ENCODE assay signal across 13 cellular contexts in genomic region chr1:227736814-227737432, GRCh38. TPM values are rescaled to one million over a fixed set of nuclear protein-coding genes. Genes with fewer than 3 reads are reported as not detected.
DNase-seq lines count a peak whose midpoint lies in the region; ATAC-seq, FAIRE-seq and TF ChIP-seq lines count a peak whose summit lies in the region.
"Had no signal": no experiment of that assay in that cellular context is flagged by ENCODE, and none has a peak within 500 bp of the region (broad histone marks: within the 10 kb centered on the region; RNA-seq: fewer than 3 reads in every experiment).

No MANE protein-coding gene starts in this region.

- TF ChIP-seq EP300 in HepG2 (IDR thresholded peaks at IDR 0.05; ENCODE audit: low read depth in 2 of 2, low read length in 2 of 2), result no peak
- no peak for TF ChIP-seq EP300 in HepG2 (CRISPR knock-in tag; IDR thresholded peaks at IDR 0.05; ENCODE audit: borderline replicate concordance)

- no peak overlapping the region for H3K4me3 ChIP-seq in A673 (ENCODE audit: low read depth, low read length, poor library complexity, severe bottlenecking)
- no peak overlapping the region for H3K4me3 ChIP-seq in CD4-positive, alpha-beta memory T cell (ENCODE audit: low read length in 2 of 2)
- no peak overlapping the region for H3K4me3 ChIP-seq in HepG2 (replicated peaks in 1 of 3; ENCODE audit: insufficient read depth in 1 of 3, low read depth in 2 of 3, low read length in 3 of 3)
- no peak overlapping the region for H3K4me3 ChIP-seq in testis

- no peak for FAIRE-seq in HepG2 (lab: Jason Lieb, UNC)

- H3K9me3 ChIP-seq in A673 (ENCODE audit: low read depth, low read length, poor library complexity, severe bottlenecking) (no peaks in the 10 kb centered on the region), HepG2 (ENCODE audit: low read length) (no peaks in the 10 kb centered on the region), testis (no peaks in the 10 kb centered on the region)
- H3K9me3 ChIP-seq in CD4-positive, alpha-beta memory T cell (ENCODE audit: control insufficient read depth in 1 of 2, low read length in 2 of 2), result no peaks in the 10 kb centered on the region
- H3K9me3 ChIP-seq: neutrophil had no signal

- CTCF ChIA-PET in A673 (lab: Charles Lee) (interaction anchor here (0.6 kb wide), 1 partner anchor 25 kb away, joined by 9 read pairs; no protein-coding TSS in a partner anchor), T-cell (lab: Charles Lee) (no interaction called here), HepG2 (lab: Yijun Ruan, JAX; ENCODE audit: low intra/inter-chr PET ratio, low total read pairs) (no interaction called here)
- CTCF ChIA-PET in CD4-positive, alpha-beta memory T cell (lab: Charles Lee; ENCODE audit: partially characterized antibody), result interaction anchor here (0.6 to 1.0 kb wide), 2 partner anchors 29 to 148 kb away, joined by 3 to 5 read pairs; no protein-coding TSS in a partner anchor

- no peak for TF ChIP-seq CTCF in A673 (conservative IDR thresholded peaks at IDR 0.05; ENCODE audit: low read depth, low read length)
- no peak for TF ChIP-seq CTCF in HepG2 (CRISPR knock-in tag; IDR thresholded peaks at IDR 0.05)
- TF ChIP-seq CTCF in testis (IDR thresholded peaks at IDR 0.05), result no peak

- H3K4me1 ChIP-seq in A673 (ENCODE audit: insufficient read depth, low read length, poor library complexity, severe bottlenecking), result no peaks in the 10 kb centered on the region
- peaks cover 38% of the 10 kb centered on the region for H3K4me1 ChIP-seq in CD4-positive, alpha-beta memory T cell (ENCODE audit: insufficient read depth, low read length)
- H3K4me1 ChIP-seq in HepG2 (ENCODE audit: insufficient read depth, low read length), result peaks cover 24% of the 10 kb centered on the region
- peaks cover 20% of the 10 kb centered on the region for H3K4me1 ChIP-seq in testis

- H3K79me2 ChIP-seq in HepG2 (ENCODE audit: insufficient read depth, low read length), result peaks cover 48% of the 10 kb centered on the region

- WGBS in HepG2 (ENCODE audit: low lambda C conversion rate), result 88% methylated on average over 10 of the region's 11 CpGs
- WGBS in testis, 2 donors, result 70 to 74% methylated on average over 11 of the region's 11 CpGs

- H2AFZ ChIP-seq in HepG2 (ENCODE audit: low read length), result no peak overlapping the region

- H3K36me3 Mint-ChIP-seq in CD4-positive, alpha-beta memory T cell, result peaks cover 0 to 10% of the 10 kb centered on the region in 2 donors
- peaks cover 5% of the 10 kb centered on the region for H3K36me3 Mint-ChIP-seq in T-cell

- no peaks in the 10 kb centered on the region for H4K20me1 ChIP-seq in HepG2 (ENCODE audit: insufficient read depth, low read length)

- DNase-seq in A673 (ENCODE audit: low spot score) (no peak), T-cell (no peak), HepG2 (ENCODE audit: low spot score) (no peak), EL (no peak), testis (no peak), NCI-H1436 treated with DMSO at 0.1 percent for 48 hours (lab: John Stamatoyannopoulos, UW) (no peak)
- no peak for DNase-seq in CD4-positive, alpha-beta memory T cell
- DNase-seq: COR-L47, KG1, NCI-H2107, T-helper 9 cell had no signal

- peaks cover 12% of the 10 kb centered on the region for H3K36me3 ChIP-seq in A673 (ENCODE audit: insufficient read depth, low read length, poor library complexity, severe bottlenecking)
- peaks cover 5% of the 10 kb centered on the region for H3K36me3 ChIP-seq in CD4-positive, alpha-beta memory T cell (ENCODE audit: insufficient read depth, low read length)
- peaks cover 4 to 9% of the 10 kb centered on the region in 2 experiments; a peak in 1 of 5 replicates for H3K36me3 ChIP-seq in HepG2 (replicated peaks in 1 of 2; ENCODE audit: control insufficient read depth in 1 of 2, insufficient read depth in 2 of 2, low read length in 2 of 2)
- no peaks in the 10 kb centered on the region for H3K36me3 ChIP-seq in testis (ENCODE audit: low read depth, missing control alignments)

- no peak for TF ChIP-seq RAD21 in HepG2 (CRISPR knock-in tag; IDR thresholded peaks at IDR 0.05)

- POLR2A ChIA-PET in A673 (lab: Charles Lee; ENCODE audit: low non-redundant PET) (no interaction called here), T-cell (lab: Charles Lee) (no interaction called here), HepG2 (lab: Yijun Ruan, JAX) (no interaction called here)
- POLR2A ChIA-PET in CD4-positive, alpha-beta memory T cell (lab: Charles Lee; ENCODE audit: partially characterized antibody), result interaction anchor here (0.7 kb wide), 1 partner anchor 428 kb away, joined by 3 read pairs; the partner anchor contains the start of gene IBA57

- peak overlapping the region; percentile 93 for H3K4me2 ChIP-seq in HepG2 (ENCODE audit: low read depth, low read length)

- H3K27me3 Mint-ChIP-seq in CD4-positive, alpha-beta memory T cell, result peaks cover 0 to 1% of the 10 kb centered on the region in 2 donors
- no peaks in the 10 kb centered on the region for H3K27me3 Mint-ChIP-seq in T-cell

- TF ChIP-seq POLR2A in HepG2 (IDR thresholded peaks at IDR 0.05; ENCODE audit: insufficient read depth in 1 of 2, low read depth in 2 of 2, low read length in 2 of 2), result no peak
- TF ChIP-seq POLR2A in testis (IDR thresholded peaks at IDR 0.05), result no peak

- H3K9ac ChIP-seq in HepG2 (ENCODE audit: insufficient read depth, low read depth, low read length), result no peak overlapping the region

- no peak for ATAC-seq in T-cell (replicated peaks in 1 of 4)
- ATAC-seq in HepG2, result no peak
- ATAC-seq in GM18520 (IDR thresholded peaks at IDR 0.05; ENCODE audit: unreplicated experiment), result no peak

- H3K9me3 Mint-ChIP-seq in CD4-positive, alpha-beta memory T cell, result no peaks in the 10 kb centered on the region
- no peaks in the 10 kb centered on the region for H3K9me3 Mint-ChIP-seq in T-cell

- BruUV-seq in A673 (replicated peaks; lab: Mats Ljungman, UMichigan), result TSS peak; percentile 37
- no TSS peak for BruUV-seq in HepG2 (replicated peaks; lab: Mats Ljungman, UMichigan)

- in situ Hi-C loops in HepG2 (cut with HindIII; ENCODE audit: extremely low pct_ligation_motif_present, low pct_unique_long_range_greater_than_20kb), result no loop called here

- H3K27ac Mint-ChIP-seq in CD4-positive, alpha-beta memory T cell, result peak overlapping the region in 4 of 7 donors; percentile 10 to 88 (median 56)
- H3K27ac Mint-ChIP-seq in T-cell, result no peak overlapping the region

- H3K27ac ChIP-seq in A673 (ENCODE audit: low read depth, low read length, poor library complexity, severe bottlenecking), result no peak overlapping the region
- no peak overlapping the region for H3K27ac ChIP-seq in CD4-positive, alpha-beta memory T cell (ENCODE audit: low read depth, low read length)
- H3K27ac ChIP-seq in HepG2 (ENCODE audit: extremely low read length, insufficient read depth, low read length), result no peak overlapping the region
- no peak overlapping the region for H3K27ac ChIP-seq in testis
- H3K27ac ChIP-seq: neutrophil had no signal

- H3K4me1 Mint-ChIP-seq in CD4-positive, alpha-beta memory T cell, result peaks cover 35 to 75% (median 49%) of the 10 kb centered on the region in 4 donors
- H3K4me1 Mint-ChIP-seq in T-cell, result peaks cover 64 to 70% (median 66%) of the 10 kb centered on the region in 3 donors

- H3K27me3 ChIP-seq in A673 (replicated peaks; ENCODE audit: insufficient read depth, low read depth, low read length, poor library complexity) (no peaks in the 10 kb centered on the region), HepG2 (ENCODE audit: control insufficient read depth in 1 of 2, insufficient read depth in 2 of 2, low read length in 2 of 2) (no peaks in the 10 kb centered on the region; a peak in 1 of 5 replicates), testis (no peaks in the 10 kb centered on the region)
- no peaks in the 10 kb centered on the region for H3K27me3 ChIP-seq in CD4-positive, alpha-beta memory T cell (ENCODE audit: insufficient read depth, low read length)
- H3K27me3 ChIP-seq: neutrophil had no signal

- intact Hi-C loops in A673 (cut with micrococcal nuclease; ENCODE audit: unreplicated experiment), result loop anchor here (10.0 kb wide), 1 partner anchor 252 kb away; no protein-coding TSS in a partner anchor
- intact Hi-C loops in CD4-positive, alpha-beta memory T cell (cut with micrococcal nuclease), result no loop called here
- intact Hi-C loops in HepG2 (cut with micrococcal nuclease; ENCODE audit: unreplicated experiment), result no loop called here
- intact Hi-C loops in testis (cut with DNase I; ENCODE audit: low total_unique reads), result no loop called here

- peak overlapping the region; percentile 15 to 61 (median 53) for H3K4me3 Mint-ChIP-seq in CD4-positive, alpha-beta memory T cell
- H3K4me3 Mint-ChIP-seq in T-cell, result peak overlapping the region; percentile 49 to 92 (median 60)

RNA-seq across cellular contexts. Expression of gene SNAP47, which starts 1.7 kb away (rescaled TPM):
- 36.4 and 40.8 TPM in 2 replicates for total RNA-seq in A673 (2021)
- total RNA-seq in CD4-positive, alpha-beta memory T cell, result 10 to 100 TPM; 27.0 to 30.5 TPM
- 10 to 100 TPM; 46.6 to 53.6 TPM for polyA plus RNA-seq in CD4-positive, alpha-beta memory T cell
- total RNA-seq in T-cell, result 10 to 100 TPM; 20.1 to 35.6 (median 30.7) TPM
- 25.1 and 25.8 TPM in 2 replicates for total RNA-seq in HepG2 (2016; rRNA removed; fragmentation: Illumina TruSeq; extraction: Trizol)
- total RNA-seq in HepG2 (2016; cell fraction: cytosol; rRNA removed; fragmentation: Illumina TruSeq; extraction: Trizol; ENCODE audit: low read depth), result 10.1 and 13.3 TPM in 2 replicates
- total RNA-seq in HepG2 (2016; cell fraction: insoluble cytoplasmic fraction; rRNA removed; fragmentation: Illumina TruSeq; extraction: Trizol), result 25.5 and 25.8 TPM in 2 replicates
- total RNA-seq in HepG2 (2016; cell fraction: membrane; rRNA removed; fragmentation: Illumina TruSeq; extraction: Trizol), result 17.9 and 18.3 TPM in 2 replicates
- 20.5 and 21.5 TPM in 2 replicates for total RNA-seq in HepG2 (2016; cell fraction: nucleus; rRNA removed; fragmentation: Illumina TruSeq; extraction: Trizol)
- 13.6 and 14.1 TPM in 2 replicates for polyA plus RNA-seq in HepG2 (2011; rRNA removed)
- 16.8 and 19.5 TPM in 2 replicates for polyA plus RNA-seq in HepG2 (2011; cell fraction: cytosol; rRNA removed)
- polyA plus RNA-seq in HepG2 (2011; cell fraction: nucleus; rRNA removed), result 19.8 and 20.7 TPM in 2 replicates
- polyA plus RNA-seq in HepG2 (2012), result 12.1 and 15.6 TPM in 2 replicates
- 4.7 and 6.2 TPM in 2 replicates for polyA plus RNA-seq in HepG2 (2016; cell fraction: cytosol; fragmentation: Illumina TruSeq; extraction: Trizol; ENCODE audit: low read depth)
- polyA plus RNA-seq in HepG2 (2016; cell fraction: insoluble cytoplasmic fraction; fragmentation: Illumina TruSeq; extraction: Trizol; ENCODE audit: low read depth), result 19.4 and 24.0 TPM in 2 replicates
- 10.9 and 11.7 TPM in 2 replicates for polyA plus RNA-seq in HepG2 (2016; cell fraction: membrane; fragmentation: Illumina TruSeq; extraction: Trizol; ENCODE audit: low read depth)
- 19.3 and 22.0 TPM in 2 replicates for polyA plus RNA-seq in HepG2 (2016; cell fraction: nucleus; fragmentation: Illumina TruSeq; extraction: Trizol; ENCODE audit: insufficient read depth, low read depth)
- polyA minus RNA-seq in HepG2 (2011; rRNA and poly(A)+ RNA removed; ENCODE audit: low replicate concordance), result 16.8 and 27.2 TPM in 2 replicates
- 8.8 and 9.6 TPM in 2 replicates for polyA minus RNA-seq in HepG2 (2011; cell fraction: cytosol; rRNA and poly(A)+ RNA removed)
- polyA minus RNA-seq in HepG2 (2011; cell fraction: nucleus; rRNA and poly(A)+ RNA removed), result 30.3 and 36.4 TPM in 2 replicates
- 10 to 100 TPM; 77.6 to 80.3 TPM for total RNA-seq in testis
- 72.2 TPM for polyA plus RNA-seq in testis (ENCODE audit: insufficient read depth, low read depth, low replicate concordance)

RNA-seq across cellular contexts. Expression of gene JMJD4, which starts 1.8 kb away (rescaled TPM):
- 20.7 and 23.2 TPM in 2 replicates for total RNA-seq in A673 (2021)
- 10 to 100 TPM; 32.4 to 34.1 TPM for total RNA-seq in CD4-positive, alpha-beta memory T cell
- 10 to 100 TPM; 22.6 to 26.9 TPM for polyA plus RNA-seq in CD4-positive, alpha-beta memory T cell
- total RNA-seq in T-cell, result 10 to 100 TPM; 10.8 to 35.1 (median 33.5) TPM
- 23.0 and 29.0 TPM in 2 replicates for total RNA-seq in HepG2 (2016; rRNA removed; fragmentation: Illumina TruSeq; extraction: Trizol)
- 10.5 and 13.6 TPM in 2 replicates for total RNA-seq in HepG2 (2016; cell fraction: cytosol; rRNA removed; fragmentation: Illumina TruSeq; extraction: Trizol; ENCODE audit: low read depth)
- 21.9 and 31.1 TPM in 2 replicates for total RNA-seq in HepG2 (2016; cell fraction: insoluble cytoplasmic fraction; rRNA removed; fragmentation: Illumina TruSeq; extraction: Trizol)
- total RNA-seq in HepG2 (2016; cell fraction: membrane; rRNA removed; fragmentation: Illumina TruSeq; extraction: Trizol), result 18.8 and 21.7 TPM in 2 replicates
- 21.3 and 26.3 TPM in 2 replicates for total RNA-seq in HepG2 (2016; cell fraction: nucleus; rRNA removed; fragmentation: Illumina TruSeq; extraction: Trizol)
- 10.2 and 17.3 TPM in 2 replicates for polyA plus RNA-seq in HepG2 (2011; rRNA removed)
- polyA plus RNA-seq in HepG2 (2011; cell fraction: cytosol; rRNA removed), result 10.6 and 14.3 TPM in 2 replicates
- polyA plus RNA-seq in HepG2 (2011; cell fraction: nucleus; rRNA removed), result 44.8 and 46.2 TPM in 2 replicates
- polyA plus RNA-seq in HepG2 (2012), result 9.4 and 10.9 TPM in 2 replicates
- polyA plus RNA-seq in HepG2 (2016; cell fraction: cytosol; fragmentation: Illumina TruSeq; extraction: Trizol; ENCODE audit: low read depth), result 7.9 and 10.7 TPM in 2 replicates
- polyA plus RNA-seq in HepG2 (2016; cell fraction: insoluble cytoplasmic fraction; fragmentation: Illumina TruSeq; extraction: Trizol; ENCODE audit: low read depth), result 18.0 and 18.7 TPM in 2 replicates
- polyA plus RNA-seq in HepG2 (2016; cell fraction: membrane; fragmentation: Illumina TruSeq; extraction: Trizol; ENCODE audit: low read depth), result 11.6 and 12.6 TPM in 2 replicates
- 23.9 and 25.0 TPM in 2 replicates for polyA plus RNA-seq in HepG2 (2016; cell fraction: nucleus; fragmentation: Illumina TruSeq; extraction: Trizol; ENCODE audit: insufficient read depth, low read depth)
- polyA minus RNA-seq in HepG2 (2011; rRNA and poly(A)+ RNA removed; ENCODE audit: low replicate concordance), result 88.6 and 93.9 TPM in 2 replicates
- 9.8 and 14.0 TPM in 2 replicates for polyA minus RNA-seq in HepG2 (2011; cell fraction: cytosol; rRNA and poly(A)+ RNA removed)
- polyA minus RNA-seq in HepG2 (2011; cell fraction: nucleus; rRNA and poly(A)+ RNA removed), result 62.1 and 65.3 TPM in 2 replicates
- 10 to 100 TPM; 35.2 to 36.1 TPM for total RNA-seq in testis
- polyA plus RNA-seq in testis (ENCODE audit: insufficient read depth, low read depth, low replicate concordance), result 33.8 TPM

Comparison
In these comparisons a context has a peak if more than half of its experiments do, and no peak if none do; other contexts are left out.
1. H3K27ac Mint-ChIP-seq: peak in CD4-positive, alpha-beta memory T cell (4 of 7); none in T-cell (0 of 2).
2. CTCF ChIA-PET loops: an anchor here in A673 (0.6 kb wide) and CD4-positive, alpha-beta memory T cell (0.6 to 1.0 kb wide); none called in T-cell and HepG2.